In genomic region chr12:50145439-50145838, GRCh38 we compare ENCODE assay signal across 5 cellular contexts.
"Had no signal": no experiment of that assay in that cellular context is flagged by ENCODE, and none has a peak within 500 bp of the region (broad histone marks: within the 10 kb centered on the region; RNA-seq: fewer than 3 reads in every experiment).

No MANE protein-coding gene starts in this region.

- H2AFZ ChIP-seq: GM23338 had no signal

- DNase-seq: H9, HCEC 1CT, IMR-90 had no signal

- H3K27ac Mint-ChIP-seq: GM23338 had no signal

- H3K9me3 Mint-ChIP-seq: GM23338, H9 had no signal

- H3K4me3 Mint-ChIP-seq: GM23338, H9 had no signal

- H3K4me2 ChIP-seq: GM23338 had no signal

- H3K4me1 Mint-ChIP-seq: GM23338 had no signal

- H3K4me3 ChIP-seq: GM23338, K562 had no signal

- ATAC-seq: GM23338, K562 had no signal
